In genomic region chr2:239765911-239766310, GRCh38 we compare ENCODE assay signal across 25 cellular contexts.
"Had no signal": no experiment of that assay in that cellular context is flagged by ENCODE, and none has a peak within 500 bp of the region (broad histone marks: within the 10 kb centered on the region; RNA-seq: fewer than 3 reads in every experiment).

No MANE protein-coding gene starts in this region.

- H3K27me3 ChIP-seq: left lung, ovary, vagina had no signal

- H3K27ac ChIP-seq: epithelial cell of prostate, esophagus squamous epithelium, left lung, neutrophil, ovary, prostate gland, thoracic aorta, vagina had no signal

- H3K9me3 ChIP-seq: left lung, neutrophil, ovary, prostate gland, thoracic aorta, vagina had no signal

- ATAC-seq: activated naive CD8-positive, alpha-beta T cell treated with anti-CD3 and anti-CD28 coated beads, Interleukin-2, amount 50 U/mL, for 24 hours; left lung; WTC11 had no signal

- H3K4me1 ChIP-seq: left lung, prostate gland, vagina had no signal

- H3K36me3 ChIP-seq: esophagus squamous epithelium, left lung, neutrophil, ovary, prostate gland, thoracic aorta, vagina had no signal

- H3K4me3 ChIP-seq: esophagus squamous epithelium, left lung, ovary, prostate gland, thoracic aorta, vagina had no signal

- DNase-seq: activated CD4-positive, alpha-beta memory T cell treated with anti-CD3 and anti-CD28 coated beads, Interleukin-2, amount 10 ng/mL, durations not matched to agents 7 days and 5 days; activated CD4-positive, alpha-beta T cell treated with anti-CD3 and anti-CD28 coated beads for 1 hour; activated CD4-positive, alpha-beta T cell treated with anti-CD3 and anti-CD28 coated beads, Interleukin-2, amount 10 ng/mL, durations not matched to agents 7 days and 5 days; activated CD8-positive, alpha-beta memory T cell treated with anti-CD3 and anti-CD28 coated beads, Interleukin-2, amount 50 U/mL, for 48 hours; activated naive CD8-positive, alpha-beta T cell treated with anti-CD3 and anti-CD28 coated beads, Interleukin-2, amount 50 U/mL, for 24 hours; activated T-cell treated with anti-CD3 and anti-CD28 coated beads, Interleukin-2, amount 50 U/mL, for 24 hours; amygdala; caudate nucleus; effector CD4-positive, alpha-beta T cell; esophagus squamous epithelium; foreskin melanocyte; kidney glomerular epithelial cell; mammary epithelial cell; retina; stimulated activated CD4-positive, alpha-beta T cell treated with anti-CD3 and anti-CD28 coated beads, Interleukin-2, amount 100 ng/mL, for 48 hours; stimulated activated naive CD4-positive, alpha-beta T cell treated with Interleukin-2 at 50 U/mL for 16 hours; T-helper 2 cell had no signal
